In genomic region chr7:66186991-66187390, GRCh38 we compare ENCODE assay signal across 27 cellular contexts.
"Had no signal": no experiment of that assay in that cellular context is flagged by ENCODE, and none has a peak within 500 bp of the region (broad histone marks: within the 10 kb centered on the region; RNA-seq: fewer than 3 reads in every experiment).

No MANE protein-coding gene starts in this region.

- H3K36me3 ChIP-seq: brain microvascular endothelial cell, esophagus muscularis mucosa, gastrocnemius medialis, heart left ventricle had no signal

- H3K27me3 ChIP-seq: brain microvascular endothelial cell, esophagus muscularis mucosa, foreskin keratinocyte, gastrocnemius medialis, heart left ventricle had no signal

- H3K9me3 ChIP-seq: gastrocnemius medialis, heart left ventricle had no signal

- H3K4me3 ChIP-seq: esophagus muscularis mucosa, gastrocnemius medialis, heart left ventricle had no signal

- H3K4me1 ChIP-seq: esophagus muscularis mucosa, foreskin keratinocyte, gastrocnemius medialis, heart left ventricle had no signal

- DNase-seq: activated CD4-positive, alpha-beta memory T cell treated with anti-CD3 and anti-CD28 coated beads for 36 hours; activated CD4-positive, alpha-beta T cell treated with anti-CD3 and anti-CD28 coated beads for 36 hours; activated CD4-positive, alpha-beta T cell treated with anti-CD3 and anti-CD28 coated beads, Interleukin-2, amount 10 ng/mL, durations not matched to agents 24 days and 14 days; activated CD4-positive, CD25-positive, alpha-beta regulatory T cell; activated CD4-positive, CD25-positive, alpha-beta regulatory T cell treated with anti-CD3 and anti-CD28 coated beads, Interleukin-2, amount 50 U/mL, for 72 hours; activated CD8-positive, alpha-beta memory T cell treated with anti-CD3 and anti-CD28 coated beads, Interleukin-2, amount 10 ng/mL, durations not matched to agents 7 days and 5 days; activated CD8-positive, alpha-beta memory T cell treated with anti-CD3 and anti-CD28 coated beads, Interleukin-2, amount 50 U/mL, for 4 hours; activated CD8-positive, alpha-beta T cell treated with anti-CD3 and anti-CD28 coated beads, Interleukin-2, amount 10 ng/mL, durations not matched to agents 7 days and 5 days; activated effector memory CD4-positive, alpha-beta T cell treated with anti-CD3 and anti-CD28 coated beads, Interleukin-2, amount 50 U/mL, for 16 hours; activated naive CD4-positive, alpha-beta T cell; activated naive CD4-positive, alpha-beta T cell treated with anti-CD3 and anti-CD28 coated beads, Interleukin-2, amount 10 ng/mL, durations not matched to agents 7 days and 5 days; activated naive CD8-positive, alpha-beta T cell treated with anti-CD3 and anti-CD28 coated beads, Interleukin-2, amount 10 ng/mL, durations not matched to agents 7 days and 5 days; activated T-cell treated with anti-CD3 and anti-CD28 coated beads, Interleukin-2, amount 50 U/mL, for 1 hour; activated T-cell treated with anti-CD3 and anti-CD28 coated beads, Interleukin-2, amount 50 U/mL, for 48 hours; anterior cingulate cortex; brain microvascular endothelial cell; cortex of kidney; dermis blood vessel endothelial cell; effector CD4-positive, alpha-beta T cell; effector memory CD8-positive, alpha-beta T cell; erythroblast; foreskin keratinocyte; gastrocnemius medialis; glutamatergic neuron; heart left ventricle; T-helper 2 cell had no signal

- H3K27ac ChIP-seq: brain microvascular endothelial cell, foreskin keratinocyte, gastrocnemius medialis, heart left ventricle had no signal
